ENCODE assay signal across 13 cellular contexts in genomic region chr3:52429031-52429430, GRCh38. TPM values are rescaled to one million over a fixed set of nuclear protein-coding genes. Genes with fewer than 3 reads are reported as not detected.
A peak's percentile ranks its signal among the peaks of the same experiment; 100 is the strongest.
DNase-seq lines count a peak whose midpoint lies in the region; ATAC-seq and TF ChIP-seq lines count a peak whose summit lies in the region.
"Had no signal": no experiment of that assay in that cellular context is flagged by ENCODE, and none has a peak within 500 bp of the region (broad histone marks: within the 10 kb centered on the region; RNA-seq: fewer than 3 reads in every experiment).

No MANE protein-coding gene starts in this region.

- TF ChIP-seq CTCF in right atrium auricular region (IDR thresholded peaks at IDR 0.05) = no peak
- no peak for TF ChIP-seq CTCF in sigmoid colon (IDR thresholded peaks at IDR 0.05)

- H3K4me3 ChIP-seq in right atrium auricular region (no peak overlapping the region), sigmoid colon (no peak overlapping the region)
- H3K4me3 ChIP-seq: skin epidermis had no signal

- ATAC-seq in GM18520 (IDR thresholded peaks at IDR 0.05; ENCODE audit: unreplicated experiment) = no peak

- H3K4me1 ChIP-seq in right atrium auricular region (peaks cover 0 to 44% of the 10 kb centered on the region in 2 donors), sigmoid colon (peaks cover 0 to 4% (median 2%) of the 10 kb centered on the region in 4 donors)
- H3K4me1 ChIP-seq: parathyroid adenoma had no signal

- intact Hi-C loops in sigmoid colon (cut with DNase I) = no loop called here

- no peaks in the 10 kb centered on the region for H3K9me3 ChIP-seq in right atrium auricular region
- H3K9me3 ChIP-seq in sigmoid colon = no peaks in the 10 kb centered on the region

- no peak for TF ChIP-seq EP300 in sigmoid colon (IDR thresholded peaks at IDR 0.05)

- H3K27ac ChIP-seq in angular gyrus (ENCODE audit: low read depth, low read length) (peak overlapping the region; percentile 70), right atrium auricular region (peak overlapping the region; percentile 7 to 10), sigmoid colon (no peak overlapping the region)
- H3K27ac ChIP-seq: parathyroid adenoma, VCaP had no signal

- H3K27me3 ChIP-seq in right atrium auricular region = no peaks in the 10 kb centered on the region
- no peaks in the 10 kb centered on the region for H3K27me3 ChIP-seq in sigmoid colon

- no peak for TF ChIP-seq POLR2A in sigmoid colon (IDR thresholded peaks at IDR 0.05)

- H3K36me3 ChIP-seq in right atrium auricular region (no peaks in the 10 kb centered on the region), sigmoid colon (no peaks in the 10 kb centered on the region)

- DNase-seq in right atrium auricular region (ENCODE audit: low spot score) (no peak), sigmoid colon (peak; percentile 48), SKM-1 (lab: John Stamatoyannopoulos, UW; ENCODE audit: unreplicated experiment) (no peak), NCI-H128 (lab: John Stamatoyannopoulos, UW; ENCODE audit: unreplicated experiment) (no peak)
- DNase-seq: activated T-cell treated with anti-CD3 and anti-CD28 coated beads, Interleukin-2, amount 50 U/mL, for 1 hour; NCI-H187 treated with DMSO at 0.1 percent for 48 hours; NCI-H226; stimulated activated naive CD8-positive, alpha-beta T cell treated with anti-CD3 and anti-CD28 coated beads, Interleukin-15, amount 100 ng/mL, for 72 hours had no signal

- 35 to 48% methylated on average over 3 of the region's 3 CpGs for WGBS in sigmoid colon, 2 donors

RNA-seq across cellular contexts. Expression of gene SEMA3G, which starts 15.9 kb away (rescaled TPM):
- total RNA-seq in right atrium auricular region = 10 to 100 TPM; 11.8 to 12.6 TPM
- total RNA-seq in sigmoid colon = 1 to 10 TPM; 2.6 to 5.4 (median 4.3) TPM
- 1 to 10 TPM in 1 of 3 donors, under 1 TPM in 2; 0.23 to 7.4 (median 0.60) TPM for polyA plus RNA-seq in sigmoid colon

RNA-seq across cellular contexts. Expression of gene PHF7, which starts 18.6 kb away (rescaled TPM):
- total RNA-seq in right atrium auricular region (10 to 100 TPM; 10.1 to 17.6 TPM), sigmoid colon (10 to 100 TPM in 3 of 4 donors, 1 to 10 TPM in 1; 8.9 to 14.1 (median 11.9) TPM)
- polyA plus RNA-seq in sigmoid colon = 10 to 100 TPM in 1 of 3 donors, 1 to 10 TPM in 2; 5.3 to 10.5 (median 9.0) TPM

RNA-seq across cellular contexts. Expression of gene BAP1, which starts 19.2 kb away (rescaled TPM):
- total RNA-seq in right atrium auricular region (10 to 100 TPM; 38.8 to 53.9 TPM), sigmoid colon (10 to 100 TPM; 46.0 to 59.5 (median 52.0) TPM)
- polyA plus RNA-seq in sigmoid colon = 10 to 100 TPM; 47.2 to 83.0 (median 50.5) TPM

RNA-seq across cellular contexts. Expression of gene TNNC1, which starts 24.8 kb away (rescaled TPM):
- total RNA-seq in right atrium auricular region = 1,000 to 10,000 TPM; 4,697 to 8,249 TPM
- 1 to 10 TPM in 1 of 4 donors, under 1 TPM in 1, not detected in 2; 0.99 to 2.9 TPM for total RNA-seq in sigmoid colon
- polyA plus RNA-seq in sigmoid colon = 10 to 100 TPM in 2 of 3 donors, 1 to 10 TPM in 1; 2.6 to 34.2 (median 23.6) TPM

RNA-seq across cellular contexts. Expression of gene NISCH, which starts 26.4 kb away (rescaled TPM):
- total RNA-seq in right atrium auricular region = 10 to 100 TPM; 29.2 to 49.6 TPM
- 100 to 1,000 TPM in 1 of 4 donors, 10 to 100 TPM in 3; 53.5 to 113 (median 68.4) TPM for total RNA-seq in sigmoid colon
- 10 to 100 TPM; 14.3 to 47.4 (median 18.0) TPM for polyA plus RNA-seq in sigmoid colon

Comparison
In these comparisons a context has a peak if more than half of its experiments do, and no peak if none do; other contexts are left out.
1. H3K27ac ChIP-seq: peak in angular gyrus (single experiment) and right atrium auricular region (2 of 2); none in sigmoid colon (0 of 4).